Comparison of ENCODE assay signal across 20 cellular contexts in genomic region chr2:200357845-200358244, GRCh38. TPM values are rescaled to one million over a fixed set of nuclear protein-coding genes. Genes with fewer than 3 reads are reported as not detected.
DNase-seq lines count a peak whose midpoint lies in the region; ATAC-seq and TF ChIP-seq lines count a peak whose summit lies in the region.
"Had no signal": no experiment of that assay in that cellular context is flagged by ENCODE, and none has a peak within 500 bp of the region (broad histone marks: within the 10 kb centered on the region; RNA-seq: fewer than 3 reads in every experiment).

No MANE protein-coding gene starts in this region.

- H3K27me3 ChIP-seq in adipocyte (replicated peaks; ENCODE audit: control insufficient read depth, insufficient read depth, low read length): no peaks in the 10 kb centered on the region
- H3K27me3 ChIP-seq in left ventricle myocardium inferior (ENCODE audit: low read depth): no peaks in the 10 kb centered on the region
- no peaks in the 10 kb centered on the region for H3K27me3 ChIP-seq in gastrocnemius medialis
- H3K27me3 ChIP-seq: adrenal gland, esophagus squamous epithelium, upper lobe of left lung had no signal

- no peak for TF ChIP-seq CTCF in left ventricle myocardium inferior (IDR thresholded peaks at IDR 0.05; ENCODE audit: borderline replicate concordance)
- TF ChIP-seq CTCF in gastrocnemius medialis (IDR thresholded peaks at IDR 0.05 in 4 of 5, conservative IDR thresholded peaks at IDR 0.05 in 1 of 5): no peak

- DNase-seq in G401 (ENCODE audit: low spot score): peak; percentile 32
- no peak for DNase-seq in adipocyte (ENCODE audit: low read depth)
- no peak for DNase-seq in left ventricle myocardium inferior
- DNase-seq in gastrocnemius medialis: no peak
- DNase-seq in NCI-H1105 treated with DMSO at 0.1 percent for 48 hours (lab: John Stamatoyannopoulos, UW): no peak
- DNase-seq in middle frontal gyrus (ENCODE audit: extremely low spot score, low spot score): no peak
- DNase-seq: activated CD4-positive, CD25-positive, alpha-beta regulatory T cell; adrenal gland; DND-41; effector memory CD4-positive, alpha-beta T cell; esophagus squamous epithelium; NCI-H526 treated with DMSO at 0.1 percent for 48 hours; nephron progenitor cell; SHP77 treated with DMSO at 0.1 percent for 48 hours; stimulated activated CD4-positive, alpha-beta T cell treated with anti-CD3 and anti-CD28 coated beads, Interleukin-15, amount 100 ng/mL, for 24 hours; upper lobe of left lung had no signal

- intact Hi-C loops in left ventricle myocardium inferior (cut with micrococcal nuclease) (no loop called here), gastrocnemius medialis (cut with DNase I; ENCODE audit: low total_unique reads) (no loop called here)

- H3K4me1 ChIP-seq in adipocyte (ENCODE audit: control insufficient read depth, insufficient read depth, low read length) (peaks cover 41% of the 10 kb centered on the region), left ventricle myocardium inferior (peaks cover 56% of the 10 kb centered on the region), gastrocnemius medialis (peaks cover 36 to 41% of the 10 kb centered on the region in 2 donors)
- H3K4me1 ChIP-seq: prostate gland had no signal

- ATAC-seq in gastrocnemius medialis: peak; percentile 59 to 63
- no peak for ATAC-seq in HG02588 (IDR thresholded peaks at IDR 0.05; ENCODE audit: unreplicated experiment)
- no peak for ATAC-seq in HG02973 (IDR thresholded peaks at IDR 0.05; ENCODE audit: unreplicated experiment)
- ATAC-seq: stimulated activated memory B cell treated with anti-CD40 and anti-IgM and Interleukin-4, amounts not matched to agents 10 μg/mL and 1 μg/mL and 100 μg/mL, for 72 hours had no signal

- no peak for TF ChIP-seq POLR2A in gastrocnemius medialis (IDR thresholded peaks at IDR 0.05)

- H3K9me3 ChIP-seq in adipocyte (ENCODE audit: control insufficient read depth, low read length) (no peaks in the 10 kb centered on the region), left ventricle myocardium inferior (replicated peaks) (no peaks in the 10 kb centered on the region), gastrocnemius medialis (no peaks in the 10 kb centered on the region)
- H3K9me3 ChIP-seq: adrenal gland, esophagus squamous epithelium, prostate gland, upper lobe of left lung had no signal

- H3K4me3 ChIP-seq in adipocyte (ENCODE audit: low read length) (peak overlapping the region; percentile 27), left ventricle myocardium inferior (no peak overlapping the region), gastrocnemius medialis (no peak overlapping the region)
- H3K4me3 ChIP-seq: adrenal gland, esophagus squamous epithelium, prostate gland, upper lobe of left lung had no signal

- in situ Hi-C loops in G401 (cut with HindIII; ENCODE audit: low sequenced_read_pairs): no loop called here
- in situ Hi-C loops in gastrocnemius medialis (cut with MboI; ENCODE audit: low sequenced_read_pairs in 4 of 4): no loop called here

- H3K27ac ChIP-seq in left ventricle myocardium inferior (replicated peaks): peak overlapping the region; percentile 13
- no peak overlapping the region for H3K27ac ChIP-seq in gastrocnemius medialis
- H3K27ac ChIP-seq: adrenal gland, prostate gland, upper lobe of left lung had no signal

- no peaks in the 10 kb centered on the region for H3K36me3 ChIP-seq in adipocyte (ENCODE audit: control insufficient read depth, insufficient read depth, low read length, severe bottlenecking)
- no peaks in the 10 kb centered on the region for H3K36me3 ChIP-seq in left ventricle myocardium inferior
- no peaks in the 10 kb centered on the region for H3K36me3 ChIP-seq in gastrocnemius medialis
- H3K36me3 ChIP-seq: adrenal gland, prostate gland, upper lobe of left lung had no signal

- H3K9ac ChIP-seq in adipocyte (ENCODE audit: low read length): no peak overlapping the region

RNA-seq across cellular contexts. Expression of gene SPATS2L, which starts 51.4 kb away (rescaled TPM):
- not detected in 2 replicates for total RNA-seq in G401 (2014; rRNA removed; shearing (Covaris generic))
- 54.9 TPM for total RNA-seq in left ventricle myocardium inferior
- total RNA-seq in gastrocnemius medialis: 10 to 100 TPM; 34.0 to 74.2 (median 52.3) TPM

Comparison
In these comparisons a context has a peak if more than half of its experiments do, and no peak if none do; other contexts are left out.
1. ATAC-seq: peak in gastrocnemius medialis (2 of 2); none in HG02588 (single experiment) and HG02973 (single experiment).
2. RNA of gene SPATS2L, which starts 51.4 kb away (total RNA-seq): 34.0 to 74.2 TPM in gastrocnemius medialis and 54.9 TPM in left ventricle myocardium inferior (single experiment); not detected in G401; every median in the first group is over 10 times any median in the second.